11 cellular contexts compared by ENCODE assay signal in genomic region chr17:65593870-65594584, GRCh38. TPM values are rescaled to one million over a fixed set of nuclear protein-coding genes. Genes with fewer than 3 reads are reported as not detected.
A peak's percentile ranks its signal among the peaks of the same experiment; 100 is the strongest.
DNase-seq lines count a peak whose midpoint lies in the region; ATAC-seq, FAIRE-seq and TF ChIP-seq lines count a peak whose summit lies in the region.
"Had no signal": no experiment of that assay in that cellular context is flagged by ENCODE, and none has a peak within 500 bp of the region (broad histone marks: within the 10 kb centered on the region; RNA-seq: fewer than 3 reads in every experiment).

No MANE protein-coding gene starts in this region.

- H3K4me1 Mint-ChIP-seq in activated T-cell treated with anti-CD3 and anti-CD28 coated beads, Interleukin-2, amount 50 U/mL, for 4 hours (ENCODE audit: low read depth): peaks cover 21% of the 10 kb centered on the region

- H3K27me3 Mint-ChIP-seq in activated T-cell treated with anti-CD3 and anti-CD28 coated beads, Interleukin-2, amount 50 U/mL, for 4 hours (ENCODE audit: low read depth): peaks cover 10% of the 10 kb centered on the region

- H3K4me1 ChIP-seq in right atrium auricular region (peaks cover 0 to 5% of the 10 kb centered on the region in 2 donors), iPS-18a (ENCODE audit: control insufficient read depth, low read depth, low read length) (peaks cover 27% of the 10 kb centered on the region), upper lobe of right lung (peaks cover 10% of the 10 kb centered on the region), PC-3 (ENCODE audit: insufficient read depth, low read length) (no peaks in the 10 kb centered on the region)

- no peak overlapping the region for H3K4me2 ChIP-seq in PC-3 (ENCODE audit: low read length)

- intact Hi-C loops in left ventricle myocardium superior (cut with micrococcal nuclease) (no loop called here), upper lobe of right lung (cut with DNase I) (no loop called here), PC-3 (cut with micrococcal nuclease) (no loop called here)

- no peak for TF ChIP-seq POLR2A in H54 (IDR thresholded peaks at IDR 0.05; ENCODE audit: low read depth, low read length)

- no peak overlapping the region for H3K9ac ChIP-seq in iPS-18a (ENCODE audit: low read length)
- no peak overlapping the region for H3K9ac ChIP-seq in PC-3 (ENCODE audit: low read length)

- H3K27ac ChIP-seq in right atrium auricular region (no peak overlapping the region), iPS-18a (ENCODE audit: low read length) (no peak overlapping the region), upper lobe of right lung (peak overlapping the region; percentile 36), PC-3 (ENCODE audit: low read length) (no peak overlapping the region)

- no peaks in the 10 kb centered on the region for H4K20me1 ChIP-seq in PC-3 (ENCODE audit: low read length)

- no TSS peak for BruUV-seq in PC-3 (replicated peaks; lab: Mats Ljungman, UMichigan)

- no peaks in the 10 kb centered on the region for H3K9me3 ChIP-seq in right atrium auricular region
- no peaks in the 10 kb centered on the region for H3K9me3 ChIP-seq in iPS-18a (ENCODE audit: control insufficient read depth, low read depth, low read length)
- H3K9me3 ChIP-seq in upper lobe of right lung: no peaks in the 10 kb centered on the region
- no peaks in the 10 kb centered on the region for H3K9me3 ChIP-seq in PC-3 (ENCODE audit: low read length)

- H2AFZ ChIP-seq in PC-3 (ENCODE audit: low read length): no peak overlapping the region

- TF ChIP-seq CTCF in right atrium auricular region (IDR thresholded peaks at IDR 0.05) (no peak), upper lobe of right lung (IDR thresholded peaks at IDR 0.05) (no peak), PC-3 (conservative IDR thresholded peaks at IDR 0.05; ENCODE audit: low read depth, low read length) (no peak)

- peak overlapping the region; percentile 71 for H3K4me3 Mint-ChIP-seq in activated T-cell treated with anti-CD3 and anti-CD28 coated beads, Interleukin-2, amount 50 U/mL, for 4 hours

- POLR2A ChIA-PET in PC-3 (lab: Charles Lee; ENCODE audit: unreplicated experiment): no interaction called here

- no peaks in the 10 kb centered on the region for H3K36me3 ChIP-seq in right atrium auricular region
- H3K36me3 ChIP-seq in iPS-18a (ENCODE audit: control insufficient read depth, low read depth, low read length): no peaks in the 10 kb centered on the region
- no peaks in the 10 kb centered on the region for H3K36me3 ChIP-seq in upper lobe of right lung
- no peaks in the 10 kb centered on the region for H3K36me3 ChIP-seq in PC-3 (ENCODE audit: low read depth, low read length)

- CTCF ChIA-PET in PC-3 (lab: Charles Lee): no interaction called here

- ATAC-seq in left ventricle myocardium superior (peak; percentile 34), upper lobe of right lung (no peak), PC-3 (no peak)
- peak; percentile 68 to 77 for ATAC-seq in activated T-cell treated with anti-CD3 and anti-CD28 coated beads, Interleukin-2, amount 50 U/mL, for 4 hours

- H3K4me3 ChIP-seq in right atrium auricular region (peak overlapping the region in 1 of 2 donors; percentile 10), iPS-18a (ENCODE audit: low read length) (peak overlapping the region; percentile 48), upper lobe of right lung (peak overlapping the region; percentile 16), PC-3 (ENCODE audit: low read length) (no peak overlapping the region)

- no peaks in the 10 kb centered on the region for H3K9me2 ChIP-seq in PC-3 (replicated peaks; ENCODE audit: low read length)

- no peak for DNase-seq in left ventricle myocardium superior
- DNase-seq in right atrium auricular region (ENCODE audit: low spot score): no peak
- no peak for DNase-seq in activated T-cell treated with anti-CD3 and anti-CD28 coated beads, Interleukin-2, amount 50 U/mL, for 4 hours
- DNase-seq in upper lobe of right lung: no peak
- no peak for DNase-seq in H54 (ENCODE audit: insufficient read length, low spot score)
- DNase-seq in PC-3: no peak
- no peak for DNase-seq in NAMALWA (ENCODE audit: low spot score)
- DNase-seq: DMS79 treated with DMSO at 0.1 percent for 48 hours; hypothalamus; NK-92 treated with Interleukin-12 subunit alpha and Interleukin-12 subunit beta, amount 100 ng/mL, for 24 hours had no signal

- H3K79me2 ChIP-seq in PC-3 (ENCODE audit: low read length): no peaks in the 10 kb centered on the region

- no peaks in the 10 kb centered on the region for H3F3A ChIP-seq in PC-3 (ENCODE audit: low read length, unreplicated experiment)

- FAIRE-seq in H54 (lab: Jason Lieb, UNC): no peak

- no peaks in the 10 kb centered on the region for H3K36me3 Mint-ChIP-seq in activated T-cell treated with anti-CD3 and anti-CD28 coated beads, Interleukin-2, amount 50 U/mL, for 4 hours (ENCODE audit: insufficient read depth)

- no peaks in the 10 kb centered on the region for H3K9me3 Mint-ChIP-seq in activated T-cell treated with anti-CD3 and anti-CD28 coated beads, Interleukin-2, amount 50 U/mL, for 4 hours

- no peaks in the 10 kb centered on the region for H3K27me3 ChIP-seq in right atrium auricular region
- peaks cover 8% of the 10 kb centered on the region for H3K27me3 ChIP-seq in iPS-18a (ENCODE audit: control insufficient read depth, insufficient read depth, low read length)
- H3K27me3 ChIP-seq in upper lobe of right lung: no peaks in the 10 kb centered on the region
- no peaks in the 10 kb centered on the region for H3K27me3 ChIP-seq in PC-3 (ENCODE audit: low read length)

RNA-seq across cellular contexts. Expression of gene AXIN2, which starts 32.6 kb away (rescaled TPM):
- 17.2 TPM for total RNA-seq in left ventricle myocardium superior
- 10 to 100 TPM in 1 of 2 donors, 1 to 10 TPM in 1; 8.7 to 29.8 TPM for total RNA-seq in right atrium auricular region
- total RNA-seq in activated T-cell treated with anti-CD3 and anti-CD28 coated beads, Interleukin-2, amount 50 U/mL, for 4 hours: 10 to 100 TPM in 2 of 3 donors, 1 to 10 TPM in 1; 8.4 to 13.4 (median 11.9) TPM
- 63.6 TPM for total RNA-seq in upper lobe of right lung
- 2.0 and 2.6 TPM in 2 replicates for total RNA-seq in PC-3 (2014; rRNA removed)

Comparison
In these comparisons a context has a peak if more than half of its experiments do, and no peak if none do; other contexts are left out.
1. ATAC-seq: peak in left ventricle myocardium superior (single experiment) and activated T-cell treated with anti-CD3 and anti-CD28 coated beads, Interleukin-2, amount 50 U/mL, for 4 hours (2 of 2); none in upper lobe of right lung (single experiment) and PC-3 (single experiment).